18 cellular contexts compared by ENCODE assay signal in the genomic region with DNA sequence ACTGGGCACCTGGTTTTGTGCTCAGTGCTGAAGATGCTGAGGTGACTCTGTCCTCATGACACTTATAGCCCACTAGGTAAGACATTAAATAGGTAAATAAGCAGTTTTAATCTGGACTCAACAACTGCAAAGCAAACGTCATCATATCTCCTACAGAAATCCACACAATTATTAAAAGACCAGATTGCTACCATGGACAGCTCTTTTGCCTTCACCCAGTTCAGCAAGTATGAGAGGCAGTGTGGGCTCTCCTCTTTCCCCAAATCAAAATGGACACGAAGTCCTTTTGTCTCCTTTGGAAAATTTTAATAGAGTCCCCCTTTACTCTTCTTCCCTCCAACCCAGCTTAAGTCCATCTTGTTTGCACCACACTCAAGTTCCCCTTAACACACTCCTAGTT.
DNase-seq lines count a peak whose midpoint lies in the region; ATAC-seq lines count a peak whose summit lies in the region.
"Had no signal": no experiment of that assay in that cellular context is flagged by ENCODE, and none has a peak within 500 bp of the region (broad histone marks: within the 10 kb centered on the region; RNA-seq: fewer than 3 reads in every experiment).

No MANE protein-coding gene starts in this region.

- peak; percentile 21 for DNase-seq in AG08396 (ENCODE audit: low spot score)
- DNase-seq in KBM-7: peak; percentile 9
- DNase-seq in astrocyte of the hippocampus (ENCODE audit: low read depth, low spot score): peak; percentile 47
- DNase-seq in iPS-NIHi11 (ENCODE audit: low spot score): peak; percentile 53
- no peak for DNase-seq in NCI-H2081 (lab: John Stamatoyannopoulos, UW)
- no peak for DNase-seq in NCI-H1436 (lab: John Stamatoyannopoulos, UW)
- DNase-seq: activated CD4-positive, CD25-positive, alpha-beta regulatory T cell treated with anti-CD3 and anti-CD28 coated beads, Interleukin-2, amount 50 U/mL, for 72 hours; activated CD8-positive, alpha-beta memory T cell treated with anti-CD3 and anti-CD28 coated beads, Interleukin-2, amount 50 U/mL, for 48 hours; activated naive CD4-positive, alpha-beta T cell; DMS53; Karpas-422; mucosa of descending colon; NCI-H524; Peyer's patch; stimulated activated CD4-positive, alpha-beta T cell treated with anti-CD3 and anti-CD28 coated beads, Interleukin-4, amount 100 ng/mL, for 4 hours; thyroid gland had no signal

- in situ Hi-C loops in KBM-7 (cut with MboI; ENCODE audit: low pct_unique_long_range_greater_than_20kb, low sequenced_read_pairs): no loop called here

- ATAC-seq in GM18867 (IDR thresholded peaks at IDR 0.05; ENCODE audit: unreplicated experiment): no peak
- ATAC-seq in HG03108 (IDR thresholded peaks at IDR 0.05; ENCODE audit: unreplicated experiment): no peak
- ATAC-seq: mucosa of descending colon had no signal

Comparison
In these comparisons a context has a peak if more than half of its experiments do, and no peak if none do; other contexts are left out.
1. DNase-seq: peak in AG08396 (single experiment), KBM-7 (single experiment), astrocyte of the hippocampus (single experiment) and iPS-NIHi11 (single experiment); none in NCI-H2081 (0 of 2) and NCI-H1436 (single experiment).